Comparison of ENCODE assay signal across 5 cellular contexts in genomic region chr2:118588826-118589225, GRCh38.
"Had no signal": no experiment of that assay in that cellular context is flagged by ENCODE, and none has a peak within 500 bp of the region (broad histone marks: within the 10 kb centered on the region; RNA-seq: fewer than 3 reads in every experiment).

No MANE protein-coding gene starts in this region.

- H2AFZ ChIP-seq: GM23338 had no signal

- H3K27ac Mint-ChIP-seq: GM23338, H9 had no signal

- ATAC-seq: GM23338, K562 had no signal

- H3K4me3 ChIP-seq: GM23338, K562 had no signal

- DNase-seq: H9, HCEC 1CT, IMR-90 had no signal

- H3K4me3 Mint-ChIP-seq: GM23338, H9 had no signal

- H3K9me3 Mint-ChIP-seq: GM23338, H9 had no signal

- H3K4me2 ChIP-seq: GM23338 had no signal
